In the genomic region with DNA sequence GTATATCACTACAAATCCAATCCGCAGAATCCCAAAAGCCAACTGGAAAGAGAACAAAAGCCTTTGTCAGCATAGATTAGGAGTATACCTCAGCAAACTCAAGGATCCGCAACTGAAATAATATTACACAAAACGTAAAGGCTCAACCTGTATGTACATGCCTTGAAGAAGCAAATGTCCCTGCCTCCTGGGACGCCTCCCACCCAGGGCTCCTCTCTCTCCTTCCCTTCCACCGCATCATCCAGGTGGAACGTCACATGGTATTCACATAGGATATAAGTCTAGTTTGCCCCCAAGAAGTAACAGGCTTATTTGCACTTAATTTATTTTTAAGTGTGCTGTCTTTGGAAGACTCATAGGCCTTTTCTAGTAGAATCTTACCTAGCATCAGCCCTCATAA, we compare ENCODE assay signal across 8 cellular contexts. TPM values are rescaled to one million over a fixed set of nuclear protein-coding genes. Genes with fewer than 3 reads are reported as not detected.
"Had no signal": no experiment of that assay in that cellular context is flagged by ENCODE, and none has a peak within 500 bp of the region (broad histone marks: within the 10 kb centered on the region; RNA-seq: fewer than 3 reads in every experiment).

No MANE protein-coding gene starts in this region.

- DNase-seq: GOT3, H9, HCEC 1CT, IMR-90, KBM-7 had no signal

- H3K9me3 Mint-ChIP-seq: H9 had no signal

- H3K27ac Mint-ChIP-seq: H9 had no signal

- H3K4me3 Mint-ChIP-seq: H9 had no signal

- FAIRE-seq: H54, HTR-8/SVneo had no signal

RNA-seq across cellular contexts. Expression of a gene that starts 13.4 kb away (rescaled TPM):
- total RNA-seq: H9, HT-29, IMR-90 had no signal
- polyA plus RNA-seq: IMR-90 had no signal
